Comparison of ENCODE assay signal across 28 cellular contexts in the genomic region with DNA sequence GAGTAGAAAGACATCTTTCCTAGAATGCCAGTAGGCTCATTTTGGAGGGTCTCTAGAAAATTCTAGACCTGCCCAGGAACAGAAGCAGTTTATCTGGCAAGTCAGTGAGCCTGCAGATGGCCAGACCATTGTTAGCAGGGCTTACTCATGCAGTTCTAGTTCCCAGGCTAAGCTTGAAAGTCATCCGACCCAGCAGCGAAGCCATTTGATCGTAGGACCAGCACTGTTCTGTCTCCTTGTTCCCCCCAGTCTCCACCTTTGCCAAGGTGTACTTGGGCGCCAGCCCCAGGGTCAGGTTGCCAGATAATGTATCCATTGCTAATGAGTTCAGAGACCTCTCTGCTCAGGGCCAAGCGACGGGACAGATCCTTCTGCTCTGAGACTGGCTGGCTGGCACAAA.
A peak's percentile ranks its signal among the peaks of the same experiment; 100 is the strongest.
DNase-seq lines count a peak whose midpoint lies in the region; ATAC-seq and TF ChIP-seq lines count a peak whose summit lies in the region.
"Had no signal": no experiment of that assay in that cellular context is flagged by ENCODE, and none has a peak within 500 bp of the region (broad histone marks: within the 10 kb centered on the region; RNA-seq: fewer than 3 reads in every experiment).

No MANE protein-coding gene starts in this region.

- DNase-seq in NCI-H82 (lab: John Stamatoyannopoulos, UW) (peak; percentile 53), NCI-H82 treated with DMSO at 0.1 percent for 48 hours (lab: John Stamatoyannopoulos, UW; ENCODE audit: unreplicated experiment) (no peak), fibroblast of the aortic adventitia (ENCODE audit: low read depth) (peak; percentile 22), pons (ENCODE audit: low spot score) (peak; percentile 68), ACHN (no peak), HCEC 1CT (no peak)
- no peak for DNase-seq in stimulated activated CD4-positive, alpha-beta T cell treated with anti-CD3 and anti-CD28 coated beads, Interleukin-1b, Interleukin-23, amount 100 ng/mL, for 48 hours
- DNase-seq: 8988T; activated B cell treated with CpG ODN at 0.5 μM for 24 hours; activated CD4-positive, alpha-beta T cell treated with anti-CD3 and anti-CD28 coated beads, Interleukin-2, amount 50 U/mL, for 48 hours; activated CD8-positive, alpha-beta memory T cell treated with anti-CD3 and anti-CD28 coated beads, Interleukin-2, amount 50 U/mL, for 48 hours; activated naive CD8-positive, alpha-beta T cell treated with anti-CD3 and anti-CD28 coated beads, Interleukin-2, amount 10 ng/mL, durations not matched to agents 7 days and 5 days; body of pancreas; COR-L47; DND-41; endodermal cell; GOT3; left cardiac atrium; NCI-H1092 treated with DMSO at 0.1 percent for 48 hours; NCI-H2107; NCI-H526; pancreas; SK-N-SH; stimulated activated CD4-positive, alpha-beta T cell treated with anti-CD3 and anti-CD28 coated beads, Interleukin-2, amount 100 ng/mL, for 24 hours had no signal

- in situ Hi-C loops in ACHN (cut with HindIII; ENCODE audit: low pct_ligation_motif_present, low pct_unique_long_range_greater_than_20kb, low sequenced_read_pairs), result loop anchor here (25.0 kb wide), 1 partner anchor 330 kb away; no protein-coding TSS in a partner anchor

- no peak for TF ChIP-seq CTCF in fibroblast of the aortic adventitia (IDR thresholded peaks at IDR 0.05; ENCODE audit: insufficient read depth, low read length)

- ATAC-seq in HG03354 (IDR thresholded peaks at IDR 0.05; ENCODE audit: poor library complexity, severe bottlenecking, unreplicated experiment), result no peak
- ATAC-seq: body of pancreas; left cardiac atrium; natural killer cell treated with Interleukin-12 subunit alpha and Interleukin-12 subunit beta and Interleukin-15 and Interleukin-18, amount 100 ng/mL, for 72 hours; stimulated activated effector memory CD8-positive, alpha-beta T cell treated with anti-CD3 and anti-CD28 coated beads, Interleukin-12 subunit alpha, Interleukin-12 subunit beta, amount 100 ng/mL, for 72 hours had no signal

- H3K4me3 ChIP-seq in fibroblast of the aortic adventitia (ENCODE audit: low read depth, low read length), result no peak overlapping the region
- H3K4me3 ChIP-seq: body of pancreas, pancreas, thoracic aorta had no signal

Comparison
In these comparisons a context has a peak if more than half of its experiments do, and no peak if none do; other contexts are left out.
1. DNase-seq: peak in NCI-H82 (single experiment), fibroblast of the aortic adventitia (single experiment) and pons (single experiment); none in NCI-H82 treated with DMSO at 0.1 percent for 48 hours (single experiment), ACHN (single experiment), stimulated activated CD4-positive, alpha-beta T cell treated with anti-CD3 and anti-CD28 coated beads, Interleukin-1b, Interleukin-23, amount 100 ng/mL, for 48 hours (single experiment) and HCEC 1CT (single experiment).